Comparison of ENCODE assay signal across 22 cellular contexts in the genomic region with DNA sequence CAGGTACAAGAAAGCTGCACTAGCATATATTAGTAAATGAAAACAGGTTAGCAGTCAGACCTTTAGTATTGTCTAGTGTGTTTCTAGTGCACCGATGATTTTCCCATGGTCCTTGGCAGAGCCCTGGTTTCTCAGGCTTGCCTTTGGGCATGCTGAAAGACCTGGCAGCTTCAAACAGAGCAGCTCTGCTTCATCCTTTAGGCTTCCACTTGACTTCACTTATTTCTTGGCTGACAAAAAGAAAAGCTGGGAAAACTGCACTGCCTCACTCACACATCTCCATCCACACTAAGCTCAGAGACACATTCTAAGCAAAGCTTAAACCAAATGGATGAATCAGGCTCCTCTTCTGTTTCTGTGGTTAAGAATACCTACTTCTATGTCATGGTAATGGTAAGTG.
"Had no signal": no experiment of that assay in that cellular context is flagged by ENCODE, and none has a peak within 500 bp of the region (broad histone marks: within the 10 kb centered on the region; RNA-seq: fewer than 3 reads in every experiment).

No MANE protein-coding gene starts in this region.

- H3K27ac Mint-ChIP-seq: activated B cell treated with CpG ODN at 0.5 μM for 24 hours; activated CD4-positive, alpha-beta T cell treated with anti-CD3 and anti-CD28 coated beads for 36 hours; activated naive CD8-positive, alpha-beta T cell treated with anti-CD3 and anti-CD28 coated beads for 36 hours; nephron; T-helper 1 cell treated with Interleukin-12 subunit alpha and Interleukin-12 subunit beta and Interleukin-4 antibody, amounts not matched to agents 30 μg/mL and 1 μg/mL, for 36 hours had no signal

- H3K4me1 Mint-ChIP-seq: activated B cell treated with CpG ODN at 0.5 μM for 24 hours; activated CD4-positive, alpha-beta T cell treated with anti-CD3 and anti-CD28 coated beads for 36 hours; activated naive CD8-positive, alpha-beta T cell treated with anti-CD3 and anti-CD28 coated beads for 36 hours had no signal

- ATAC-seq: activated CD4-positive, alpha-beta T cell treated with anti-CD3 and anti-CD28 coated beads for 36 hours; left ventricle myocardium superior; psoas muscle; right cardiac atrium; stimulated activated naive CD8-positive, alpha-beta T cell treated with anti-CD3 and anti-CD28 coated beads, Interleukin-15, Interleukin-2, amounts not matched to agents 100 U/mL and 50 U/mL, for 24 hours had no signal

- H3K27me3 Mint-ChIP-seq: activated B cell treated with CpG ODN at 0.5 μM for 24 hours; activated CD4-positive, alpha-beta T cell treated with anti-CD3 and anti-CD28 coated beads for 36 hours; activated naive CD8-positive, alpha-beta T cell treated with anti-CD3 and anti-CD28 coated beads for 36 hours had no signal

- H3K9me3 ChIP-seq: neutrophil, ovary, psoas muscle, tibial artery had no signal

- H3K4me3 ChIP-seq: ovary, psoas muscle, tibial artery had no signal

- H3K27ac ChIP-seq: epithelial cell of prostate, neutrophil, ovary, psoas muscle, tibial artery had no signal

- DNase-seq: activated B cell treated with CpG ODN at 0.5 μM for 24 hours; activated CD4-positive, alpha-beta T cell treated with anti-CD3 and anti-CD28 coated beads for 36 hours; activated CD4-positive, alpha-beta T cell treated with anti-CD3 and anti-CD28 coated beads, Interleukin-2, amount 50 U/mL, for 4 hours; activated naive CD4-positive, alpha-beta T cell treated with Interleukin-2 at 50 U/mL for 16 hours; activated naive CD8-positive, alpha-beta T cell treated with anti-CD3 and anti-CD28 coated beads for 36 hours; activated T-cell treated with anti-CD3 and anti-CD28 coated beads, Interleukin-2, amount 50 U/mL, for 48 hours; cortex of kidney; kidney glomerular epithelial cell; left ventricle myocardium superior; mammary epithelial cell; ovary; psoas muscle; right cardiac atrium; stimulated activated CD4-positive, alpha-beta T cell treated with anti-CD3 and anti-CD28 coated beads, Interleukin-12 subunit alpha, Interleukin-12 subunit beta, amount 100 ng/mL, for 4 hours; stimulated activated CD4-positive, alpha-beta T cell treated with anti-CD3 and anti-CD28 coated beads, Interleukin-4, amount 100 ng/mL, for 4 hours; stimulated activated naive CD8-positive, alpha-beta T cell treated with anti-CD3 and anti-CD28 coated beads, Interleukin-15, Interleukin-2, amounts not matched to agents 100 U/mL and 50 U/mL, for 24 hours; T1000; tibial artery had no signal

- H3K4me1 ChIP-seq: psoas muscle, tibial artery had no signal

- H3K4me3 Mint-ChIP-seq: activated B cell treated with CpG ODN at 0.5 μM for 24 hours; activated CD4-positive, alpha-beta T cell treated with anti-CD3 and anti-CD28 coated beads for 36 hours; activated naive CD8-positive, alpha-beta T cell treated with anti-CD3 and anti-CD28 coated beads for 36 hours; nephron; T-helper 1 cell treated with Interleukin-12 subunit alpha and Interleukin-12 subunit beta and Interleukin-4 antibody, amounts not matched to agents 30 μg/mL and 1 μg/mL, for 36 hours had no signal

- H3K36me3 ChIP-seq: neutrophil, ovary, tibial artery had no signal

- H3K27me3 ChIP-seq: neutrophil, ovary, tibial artery had no signal

- H3K36me3 Mint-ChIP-seq: activated naive CD8-positive, alpha-beta T cell treated with anti-CD3 and anti-CD28 coated beads for 36 hours had no signal
